In the genomic region with DNA sequence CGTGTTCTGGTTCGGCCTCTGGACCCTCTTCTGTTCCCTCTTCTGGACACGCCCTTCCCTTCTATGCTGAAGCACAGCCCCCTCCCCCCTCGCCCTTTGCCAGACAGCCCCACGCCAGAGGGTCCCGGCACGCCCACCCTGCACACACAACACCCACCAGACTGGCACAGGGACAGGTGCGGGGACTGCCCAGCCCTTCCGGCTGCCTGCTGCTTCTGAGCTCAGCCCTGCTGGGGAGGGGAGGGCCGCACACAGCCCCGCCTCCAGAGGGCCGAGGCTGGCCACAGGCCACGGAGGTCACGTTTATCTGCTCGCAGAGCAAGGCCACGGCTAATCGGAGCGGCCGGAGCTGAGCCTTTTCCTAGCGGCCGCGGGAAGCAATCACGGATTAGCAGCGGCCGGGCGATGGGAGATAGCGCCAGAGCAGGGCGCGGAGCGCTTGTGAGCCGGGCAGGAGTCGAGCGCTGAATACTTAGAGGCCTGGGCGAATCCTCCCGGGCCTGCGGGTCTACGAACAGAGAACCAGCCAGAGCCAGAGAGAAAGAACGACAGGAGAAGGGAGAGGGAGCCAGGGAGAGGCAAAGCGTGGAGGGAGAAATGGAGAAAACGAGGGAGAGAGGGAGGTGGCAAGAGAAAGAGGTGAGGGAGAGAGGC, we compare ENCODE assay signal across 1 cellular context.
A peak's percentile ranks its signal among the peaks of the same experiment; 100 is the strongest.
TF ChIP-seq lines count a peak whose summit lies in the region.

No MANE protein-coding gene starts in this region.

TF ChIP-seq in HepG2, 621 proteins besides CTCF, POLR2A, EP300 and RAD21 (continued from another document and continues in another):
- no peak; the same call in 1 of the 2 replicates for TF ChIP-seq SIN3A (IDR thresholded peaks at IDR 0.05; ENCODE audit: borderline replicate concordance, low read depth, low read length)
- no peak for TF ChIP-seq NONO (IDR thresholded peaks at IDR 0.05)
- peak; percentile 84; the same call in 1 of the 2 replicates for TF ChIP-seq NONO (CRISPR knock-in tag; conservative IDR thresholded peaks at IDR 0.05)
- TF ChIP-seq ZNF619 (CRISPR knock-in tag; IDR thresholded peaks at IDR 0.05) = no peak
- TF ChIP-seq ATF7-NPFF (CRISPR knock-in tag; IDR thresholded peaks at IDR 0.05; ENCODE audit: low read depth) = peak; percentile 61; the same call in 1 of the 2 replicates
- peak; percentile 92 for TF ChIP-seq GATAD2A (CRISPR knock-in tag; IDR thresholded peaks at IDR 0.05)
- peak; percentile 34; the same call in 1 of the 2 replicates for TF ChIP-seq NCOA2 (CRISPR knock-in tag; IDR thresholded peaks at IDR 0.05)
- TF ChIP-seq EED (CRISPR knock-in tag; IDR thresholded peaks at IDR 0.05) = peak; percentile 45; the same call in 1 of the 2 replicates
- TF ChIP-seq SOX13 (IDR thresholded peaks at IDR 0.05) = no peak
- peak in 1 of 2 experiments; percentile 65; a peak in 2 of 4 replicates for TF ChIP-seq SOX13 (CRISPR knock-in tag; conservative IDR thresholded peaks at IDR 0.05 in 1 of 2, IDR thresholded peaks at IDR 0.05 in 1 of 2)
- peak; percentile 87 for TF ChIP-seq HDAC1 (CRISPR knock-in tag; IDR thresholded peaks at IDR 0.05)
- TF ChIP-seq, protein P1, sequence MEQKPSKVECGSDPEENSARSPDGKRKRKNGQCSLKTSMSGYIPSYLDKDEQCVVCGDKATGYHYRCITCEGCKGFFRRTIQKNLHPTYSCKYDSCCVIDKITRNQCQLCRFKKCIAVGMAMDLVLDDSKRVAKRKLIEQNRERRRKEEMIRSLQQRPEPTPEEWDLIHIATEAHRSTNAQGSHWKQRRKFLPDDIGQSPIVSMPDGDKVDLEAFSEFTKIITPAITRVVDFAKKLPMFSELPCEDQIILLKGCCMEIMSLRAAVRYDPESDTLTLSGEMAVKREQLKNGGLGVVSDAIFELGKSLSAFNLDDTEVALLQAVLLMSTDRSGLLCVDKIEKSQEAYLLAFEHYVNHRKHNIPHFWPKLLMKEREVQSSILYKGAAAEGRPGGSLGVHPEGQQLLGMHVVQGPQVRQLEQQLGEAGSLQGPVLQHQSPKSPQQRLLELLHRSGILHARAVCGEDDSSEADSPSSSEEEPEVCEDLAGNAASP (CRISPR knock-in tag; IDR thresholded peaks at IDR 0.05; ENCODE audit: borderline replicate concordance) = peak; percentile 73; the same call in 1 of the 2 replicates
- TF ChIP-seq, protein P2, sequence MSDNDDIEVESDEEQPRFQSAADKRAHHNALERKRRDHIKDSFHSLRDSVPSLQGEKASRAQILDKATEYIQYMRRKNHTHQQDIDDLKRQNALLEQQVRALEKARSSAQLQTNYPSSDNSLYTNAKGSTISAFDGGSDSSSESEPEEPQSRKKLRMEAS (IDR thresholded peaks at IDR 0.05) = 0 out of 2 replicates have a peak, but pooled peaks have one; percentile 59
- TF ChIP-seq ARNTL (CRISPR knock-in tag; IDR thresholded peaks at IDR 0.05) = peak; percentile 87
- TF ChIP-seq, protein P3, sequence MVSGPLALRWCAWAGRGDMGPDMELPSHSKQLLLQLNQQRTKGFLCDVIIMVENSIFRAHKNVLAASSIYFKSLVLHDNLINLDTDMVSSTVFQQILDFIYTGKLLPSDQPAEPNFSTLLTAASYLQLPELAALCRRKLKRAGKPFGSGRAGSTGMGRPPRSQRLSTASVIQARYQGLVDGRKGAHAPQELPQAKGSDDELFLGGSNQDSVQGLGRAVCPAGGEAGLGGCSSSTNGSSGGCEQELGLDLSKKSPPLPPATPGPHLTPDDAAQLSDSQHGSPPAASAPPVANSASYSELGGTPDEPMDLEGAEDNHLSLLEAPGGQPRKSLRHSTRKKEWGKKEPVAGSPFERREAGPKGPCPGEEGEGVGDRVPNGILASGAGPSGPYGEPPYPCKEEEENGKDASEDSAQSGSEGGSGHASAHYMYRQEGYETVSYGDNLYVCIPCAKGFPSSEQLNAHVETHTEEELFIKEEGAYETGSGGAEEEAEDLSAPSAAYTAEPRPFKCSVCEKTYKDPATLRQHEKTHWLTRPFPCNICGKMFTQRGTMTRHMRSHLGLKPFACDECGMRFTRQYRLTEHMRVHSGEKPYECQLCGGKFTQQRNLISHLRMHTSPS (CRISPR knock-in tag; IDR thresholded peaks at IDR 0.05; ENCODE audit: low read depth) = peak; percentile 87
- peak; percentile 48; the same call in 1 of the 2 replicates for TF ChIP-seq ZNF451 (CRISPR knock-in tag; IDR thresholded peaks at IDR 0.05)
- TF ChIP-seq, protein P4, sequence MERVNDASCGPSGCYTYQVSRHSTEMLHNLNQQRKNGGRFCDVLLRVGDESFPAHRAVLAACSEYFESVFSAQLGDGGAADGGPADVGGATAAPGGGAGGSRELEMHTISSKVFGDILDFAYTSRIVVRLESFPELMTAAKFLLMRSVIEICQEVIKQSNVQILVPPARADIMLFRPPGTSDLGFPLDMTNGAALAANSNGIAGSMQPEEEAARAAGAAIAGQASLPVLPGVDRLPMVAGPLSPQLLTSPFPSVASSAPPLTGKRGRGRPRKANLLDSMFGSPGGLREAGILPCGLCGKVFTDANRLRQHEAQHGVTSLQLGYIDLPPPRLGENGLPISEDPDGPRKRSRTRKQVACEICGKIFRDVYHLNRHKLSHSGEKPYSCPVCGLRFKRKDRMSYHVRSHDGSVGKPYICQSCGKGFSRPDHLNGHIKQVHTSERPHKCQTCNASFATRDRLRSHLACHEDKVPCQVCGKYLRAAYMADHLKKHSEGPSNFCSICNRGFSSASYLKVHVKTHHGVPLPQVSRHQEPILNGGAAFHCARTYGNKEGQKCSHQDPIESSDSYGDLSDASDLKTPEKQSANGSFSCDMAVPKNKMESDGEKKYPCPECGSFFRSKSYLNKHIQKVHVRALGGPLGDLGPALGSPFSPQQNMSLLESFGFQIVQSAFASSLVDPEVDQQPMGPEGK (CRISPR knock-in tag; IDR thresholded peaks at IDR 0.05) = peak; percentile 89
- TF ChIP-seq, protein P5, sequence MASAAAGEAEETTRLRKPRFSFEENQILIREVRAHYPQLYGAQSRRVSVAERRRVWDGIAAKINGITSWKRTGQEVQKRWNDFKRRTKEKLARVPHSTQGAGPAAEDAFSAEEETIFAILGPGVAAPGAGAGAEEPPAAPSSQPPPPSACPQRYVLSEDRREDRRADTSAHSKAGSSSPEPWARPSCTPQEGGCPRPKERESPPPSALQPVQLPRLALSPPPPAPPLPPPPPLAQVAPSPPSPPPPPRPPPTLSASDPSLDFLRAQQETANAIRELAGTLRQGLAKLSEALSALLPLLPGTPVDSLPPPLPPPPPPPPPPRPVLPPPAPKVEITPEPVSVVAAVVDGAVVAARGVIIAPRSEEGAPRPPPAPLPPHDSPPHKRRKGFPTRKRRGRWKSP (CRISPR knock-in tag; IDR thresholded peaks at IDR 0.05) = peak; percentile 98
- 0 out of 2 replicates have a peak, but pooled peaks have one; percentile 19 for TF ChIP-seq CC2D1A (CRISPR knock-in tag; IDR thresholded peaks at IDR 0.05)
- TF ChIP-seq SALL1 (CRISPR knock-in tag; IDR thresholded peaks at IDR 0.05) = peak; percentile 65
- 0 out of 2 replicates have a peak, but pooled peaks have one; percentile 27 for TF ChIP-seq ZNF777 (CRISPR knock-in tag; IDR thresholded peaks at IDR 0.05)
- peak; percentile 88 for TF ChIP-seq HDAC2 (CRISPR knock-in tag; IDR thresholded peaks at IDR 0.05)
- peak; percentile 76; the same call in 1 of the 2 replicates for TF ChIP-seq ZNF792 (CRISPR knock-in tag; IDR thresholded peaks at IDR 0.05)
- TF ChIP-seq GLI4 (CRISPR knock-in tag; IDR thresholded peaks at IDR 0.05; ENCODE audit: borderline replicate concordance) = no peak
- TF ChIP-seq HNF4A (CRISPR knock-in tag; IDR thresholded peaks at IDR 0.05) = peak; percentile 69
- TF ChIP-seq HMG20B (CRISPR knock-in tag; conservative IDR thresholded peaks at IDR 0.05) = peak; percentile 88
- TF ChIP-seq ZNF143 (CRISPR knock-in tag; IDR thresholded peaks at IDR 0.05) = 0 out of 2 replicates have a peak, but pooled peaks have one; percentile 27
- TF ChIP-seq, protein P6, sequence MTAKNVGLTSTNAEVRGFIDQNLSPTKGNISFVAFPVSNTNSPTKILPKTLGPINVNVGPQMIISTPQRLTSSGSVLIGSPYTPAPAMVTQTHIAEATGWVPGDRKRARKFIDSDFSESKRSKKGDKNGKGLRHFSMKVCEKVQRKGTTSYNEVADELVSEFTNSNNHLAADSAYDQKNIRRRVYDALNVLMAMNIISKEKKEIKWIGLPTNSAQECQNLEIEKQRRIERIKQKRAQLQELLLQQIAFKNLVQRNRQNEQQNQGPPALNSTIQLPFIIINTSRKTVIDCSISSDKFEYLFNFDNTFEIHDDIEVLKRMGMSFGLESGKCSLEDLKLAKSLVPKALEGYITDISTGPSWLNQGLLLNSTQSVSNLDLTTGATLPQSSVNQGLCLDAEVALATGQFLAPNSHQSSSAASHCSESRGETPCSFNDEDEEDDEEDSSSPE (CRISPR knock-in tag; IDR thresholded peaks at IDR 0.05) = peak; percentile 71; the same call in 1 of the 2 replicates
- TF ChIP-seq, protein P7, sequence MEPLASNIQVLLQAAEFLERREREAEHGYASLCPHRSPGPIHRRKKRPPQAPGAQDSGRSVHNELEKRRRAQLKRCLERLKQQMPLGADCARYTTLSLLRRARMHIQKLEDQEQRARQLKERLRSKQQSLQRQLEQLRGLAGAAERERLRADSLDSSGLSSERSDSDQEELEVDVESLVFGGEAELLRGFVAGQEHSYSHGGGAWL (CRISPR knock-in tag; IDR thresholded peaks at IDR 0.05) = peak; percentile 33; the same call in 1 of the 2 replicates
- TF ChIP-seq ZFP90 (CRISPR knock-in tag; IDR thresholded peaks at IDR 0.05; ENCODE audit: borderline replicate concordance) = peak; percentile 84; the same call in 1 of the 2 replicates
- 0 out of 2 replicates have a peak, but pooled peaks have one; percentile 23 for TF ChIP-seq ZNF773 (CRISPR knock-in tag; IDR thresholded peaks at IDR 0.05; ENCODE audit: borderline replicate concordance)
- TF ChIP-seq TCF7L2 (IDR thresholded peaks at IDR 0.05; ENCODE audit: low read depth, low read length) = no peak
- TF ChIP-seq ZNF44 (CRISPR knock-in tag; IDR thresholded peaks at IDR 0.05) = 0 out of 2 replicates have a peak, but pooled peaks have one; percentile 35
- TF ChIP-seq SRSF1 (optimal IDR thresholded peaks at IDR 0.05; ENCODE audit: low read depth, low read length) = peak; percentile 31
- TF ChIP-seq, protein P8, sequence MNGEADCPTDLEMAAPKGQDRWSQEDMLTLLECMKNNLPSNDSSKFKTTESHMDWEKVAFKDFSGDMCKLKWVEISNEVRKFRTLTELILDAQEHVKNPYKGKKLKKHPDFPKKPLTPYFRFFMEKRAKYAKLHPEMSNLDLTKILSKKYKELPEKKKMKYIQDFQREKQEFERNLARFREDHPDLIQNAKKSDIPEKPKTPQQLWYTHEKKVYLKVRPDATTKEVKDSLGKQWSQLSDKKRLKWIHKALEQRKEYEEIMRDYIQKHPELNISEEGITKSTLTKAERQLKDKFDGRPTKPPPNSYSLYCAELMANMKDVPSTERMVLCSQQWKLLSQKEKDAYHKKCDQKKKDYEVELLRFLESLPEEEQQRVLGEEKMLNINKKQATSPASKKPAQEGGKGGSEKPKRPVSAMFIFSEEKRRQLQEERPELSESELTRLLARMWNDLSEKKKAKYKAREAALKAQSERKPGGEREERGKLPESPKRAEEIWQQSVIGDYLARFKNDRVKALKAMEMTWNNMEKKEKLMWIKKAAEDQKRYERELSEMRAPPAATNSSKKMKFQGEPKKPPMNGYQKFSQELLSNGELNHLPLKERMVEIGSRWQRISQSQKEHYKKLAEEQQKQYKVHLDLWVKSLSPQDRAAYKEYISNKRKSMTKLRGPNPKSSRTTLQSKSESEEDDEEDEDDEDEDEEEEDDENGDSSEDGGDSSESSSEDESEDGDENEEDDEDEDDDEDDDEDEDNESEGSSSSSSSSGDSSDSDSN (CRISPR knock-in tag; IDR thresholded peaks at IDR 0.05) = peak; percentile 96
- TF ChIP-seq, protein P9, sequence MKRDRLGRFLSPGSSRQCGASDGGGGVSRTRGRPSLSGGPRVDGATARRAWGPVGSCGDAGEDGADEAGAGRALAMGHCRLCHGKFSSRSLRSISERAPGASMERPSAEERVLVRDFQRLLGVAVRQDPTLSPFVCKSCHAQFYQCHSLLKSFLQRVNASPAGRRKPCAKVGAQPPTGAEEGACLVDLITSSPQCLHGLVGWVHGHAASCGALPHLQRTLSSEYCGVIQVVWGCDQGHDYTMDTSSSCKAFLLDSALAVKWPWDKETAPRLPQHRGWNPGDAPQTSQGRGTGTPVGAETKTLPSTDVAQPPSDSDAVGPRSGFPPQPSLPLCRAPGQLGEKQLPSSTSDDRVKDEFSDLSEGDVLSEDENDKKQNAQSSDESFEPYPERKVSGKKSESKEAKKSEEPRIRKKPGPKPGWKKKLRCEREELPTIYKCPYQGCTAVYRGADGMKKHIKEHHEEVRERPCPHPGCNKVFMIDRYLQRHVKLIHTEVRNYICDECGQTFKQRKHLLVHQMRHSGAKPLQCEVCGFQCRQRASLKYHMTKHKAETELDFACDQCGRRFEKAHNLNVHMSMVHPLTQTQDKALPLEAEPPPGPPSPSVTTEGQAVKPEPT (CRISPR knock-in tag; IDR thresholded peaks at IDR 0.05; ENCODE audit: low read depth) = no peak
- TF ChIP-seq CHD4 (IDR thresholded peaks at IDR 0.05; ENCODE audit: borderline replicate concordance, low read length) = no peak
- TF ChIP-seq ZNF430 (CRISPR knock-in tag; IDR thresholded peaks at IDR 0.05) = peak; percentile 73; the same call in 1 of the 2 replicates
- TF ChIP-seq BHLHE40 (IDR thresholded peaks at IDR 0.05; ENCODE audit: low read length) = peak; percentile 93
- no peak; the same call in 1 of the 2 replicates for TF ChIP-seq SRY (CRISPR knock-in tag; IDR thresholded peaks at IDR 0.05)
- peak; percentile 80; the same call in 1 of the 2 replicates for TF ChIP-seq ZNF350 (CRISPR knock-in tag; IDR thresholded peaks at IDR 0.05; ENCODE audit: borderline replicate concordance, low read depth)
- no peak for TF ChIP-seq SP1 (IDR thresholded peaks at IDR 0.05)
- peak; percentile 61 for TF ChIP-seq SP1 (CRISPR knock-in tag; IDR thresholded peaks at IDR 0.05)
- TF ChIP-seq, protein P10, sequence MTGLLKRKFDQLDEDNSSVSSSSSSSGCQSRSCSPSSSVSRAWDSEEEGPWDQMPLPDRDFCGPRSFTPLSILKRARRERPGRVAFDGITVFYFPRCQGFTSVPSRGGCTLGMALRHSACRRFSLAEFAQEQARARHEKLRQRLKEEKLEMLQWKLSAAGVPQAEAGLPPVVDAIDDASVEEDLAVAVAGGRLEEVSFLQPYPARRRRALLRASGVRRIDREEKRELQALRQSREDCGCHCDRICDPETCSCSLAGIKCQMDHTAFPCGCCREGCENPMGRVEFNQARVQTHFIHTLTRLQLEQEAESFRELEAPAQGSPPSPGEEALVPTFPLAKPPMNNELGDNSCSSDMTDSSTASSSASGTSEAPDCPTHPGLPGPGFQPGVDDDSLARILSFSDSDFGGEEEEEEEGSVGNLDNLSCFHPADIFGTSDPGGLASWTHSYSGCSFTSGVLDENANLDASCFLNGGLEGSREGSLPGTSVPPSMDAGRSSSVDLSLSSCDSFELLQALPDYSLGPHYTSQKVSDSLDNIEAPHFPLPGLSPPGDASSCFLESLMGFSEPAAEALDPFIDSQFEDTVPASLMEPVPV (CRISPR knock-in tag; IDR thresholded peaks at IDR 0.05) = peak; percentile 62; the same call in 1 of the 2 replicates
